In genomic region chr4:107760281-107760947, GRCh38 we compare ENCODE assay signal across 1 cellular context.
TF ChIP-seq lines count a peak whose summit lies in the region.

No MANE protein-coding gene starts in this region.

TF ChIP-seq in SK-N-SH, 30 proteins besides CTCF, POLR2A, EP300 and RAD21 (continued from another document):
- TF ChIP-seq, protein P1, sequence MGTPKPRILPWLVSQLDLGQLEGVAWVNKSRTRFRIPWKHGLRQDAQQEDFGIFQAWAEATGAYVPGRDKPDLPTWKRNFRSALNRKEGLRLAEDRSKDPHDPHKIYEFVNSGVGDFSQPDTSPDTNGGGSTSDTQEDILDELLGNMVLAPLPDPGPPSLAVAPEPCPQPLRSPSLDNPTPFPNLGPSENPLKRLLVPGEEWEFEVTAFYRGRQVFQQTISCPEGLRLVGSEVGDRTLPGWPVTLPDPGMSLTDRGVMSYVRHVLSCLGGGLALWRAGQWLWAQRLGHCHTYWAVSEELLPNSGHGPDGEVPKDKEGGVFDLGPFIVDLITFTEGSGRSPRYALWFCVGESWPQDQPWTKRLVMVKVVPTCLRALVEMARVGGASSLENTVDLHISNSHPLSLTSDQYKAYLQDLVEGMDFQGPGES (IDR thresholded peaks at IDR 0.05; ENCODE audit: low read depth, low read length) = no peak
- no peak for TF ChIP-seq POLR2AphosphoS5 (IDR thresholded peaks at IDR 0.05; ENCODE audit: low read depth, low read length)
- no peak for TF ChIP-seq SIN3A (IDR thresholded peaks at IDR 0.05; ENCODE audit: borderline replicate concordance, low read depth, low read length)
- no peak for TF ChIP-seq RCOR1 (IDR thresholded peaks at IDR 0.05; ENCODE audit: low read length)
- TF ChIP-seq ELF1 (IDR thresholded peaks at IDR 0.05) = no peak
- TF ChIP-seq YY1 (IDR thresholded peaks at IDR 0.05; ENCODE audit: low read depth) = no peak
- TF ChIP-seq, protein P2, sequence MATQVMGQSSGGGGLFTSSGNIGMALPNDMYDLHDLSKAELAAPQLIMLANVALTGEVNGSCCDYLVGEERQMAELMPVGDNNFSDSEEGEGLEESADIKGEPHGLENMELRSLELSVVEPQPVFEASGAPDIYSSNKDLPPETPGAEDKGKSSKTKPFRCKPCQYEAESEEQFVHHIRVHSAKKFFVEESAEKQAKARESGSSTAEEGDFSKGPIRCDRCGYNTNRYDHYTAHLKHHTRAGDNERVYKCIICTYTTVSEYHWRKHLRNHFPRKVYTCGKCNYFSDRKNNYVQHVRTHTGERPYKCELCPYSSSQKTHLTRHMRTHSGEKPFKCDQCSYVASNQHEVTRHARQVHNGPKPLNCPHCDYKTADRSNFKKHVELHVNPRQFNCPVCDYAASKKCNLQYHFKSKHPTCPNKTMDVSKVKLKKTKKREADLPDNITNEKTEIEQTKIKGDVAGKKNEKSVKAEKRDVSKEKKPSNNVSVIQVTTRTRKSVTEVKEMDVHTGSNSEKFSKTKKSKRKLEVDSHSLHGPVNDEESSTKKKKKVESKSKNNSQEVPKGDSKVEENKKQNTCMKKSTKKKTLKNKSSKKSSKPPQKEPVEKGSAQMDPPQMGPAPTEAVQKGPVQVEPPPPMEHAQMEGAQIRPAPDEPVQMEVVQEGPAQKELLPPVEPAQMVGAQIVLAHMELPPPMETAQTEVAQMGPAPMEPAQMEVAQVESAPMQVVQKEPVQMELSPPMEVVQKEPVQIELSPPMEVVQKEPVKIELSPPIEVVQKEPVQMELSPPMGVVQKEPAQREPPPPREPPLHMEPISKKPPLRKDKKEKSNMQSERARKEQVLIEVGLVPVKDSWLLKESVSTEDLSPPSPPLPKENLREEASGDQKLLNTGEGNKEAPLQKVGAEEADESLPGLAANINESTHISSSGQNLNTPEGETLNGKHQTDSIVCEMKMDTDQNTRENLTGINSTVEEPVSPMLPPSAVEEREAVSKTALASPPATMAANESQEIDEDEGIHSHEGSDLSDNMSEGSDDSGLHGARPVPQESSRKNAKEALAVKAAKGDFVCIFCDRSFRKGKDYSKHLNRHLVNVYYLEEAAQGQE (IDR thresholded peaks at IDR 0.05; ENCODE audit: low read depth, low read length) = no peak
TF ChIP-seq in SK-N-SH: peak in this region for 0.
